Comparison of ENCODE assay signal across 7 cellular contexts in the genomic region with DNA sequence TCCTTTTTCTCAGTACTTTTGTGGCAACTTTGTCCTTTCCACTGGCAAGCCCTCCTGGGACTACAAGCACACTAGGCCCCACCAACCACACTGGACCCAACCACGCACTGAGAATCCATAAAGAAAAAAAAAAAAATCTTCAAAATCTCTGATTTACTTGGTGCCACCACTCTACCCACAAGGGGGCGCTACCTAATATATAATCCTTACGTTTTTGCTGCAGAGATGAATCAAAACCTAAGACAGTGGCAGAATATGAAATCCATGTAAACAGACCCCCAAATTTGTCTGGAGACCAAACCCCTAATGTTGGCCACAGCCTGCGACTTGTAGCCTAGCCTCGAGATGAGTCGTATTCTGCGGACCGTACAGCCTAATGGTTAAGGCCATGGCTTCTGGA.
DNase-seq lines count a peak whose midpoint lies in the region; ATAC-seq and TF ChIP-seq lines count a peak whose summit lies in the region.

No MANE protein-coding gene starts in this region.

- H3K79me2 ChIP-seq in KMS-11 (ENCODE audit: insufficient read depth, low read depth), result no peaks in the 10 kb centered on the region

- H3K4me2 ChIP-seq in KMS-11, result no peak overlapping the region

- H3K27ac ChIP-seq in KMS-11 (no peak overlapping the region), upper lobe of left lung (no peak overlapping the region)

- H2AFZ ChIP-seq in KMS-11 (ENCODE audit: low read depth), result no peak overlapping the region

- H3K27me3 ChIP-seq in KMS-11 (ENCODE audit: insufficient read depth, low read depth) (no peaks in the 10 kb centered on the region), upper lobe of left lung (no peaks in the 10 kb centered on the region)

- H3K36me3 ChIP-seq in KMS-11 (ENCODE audit: insufficient read depth) (no peaks in the 10 kb centered on the region), upper lobe of left lung (no peaks in the 10 kb centered on the region)

- no peaks in the 10 kb centered on the region for H4K20me1 ChIP-seq in KMS-11 (ENCODE audit: insufficient read depth)

- 45 to 63% methylated on average over 1 to 8 of the region's 8 CpGs for WGBS in upper lobe of left lung, 2 donors

- no peak overlapping the region for H3K9ac ChIP-seq in KMS-11

- no peak for TF ChIP-seq EP300 in upper lobe of left lung (IDR thresholded peaks at IDR 0.05)

- peak; percentile 4 for DNase-seq in EL
- peak; percentile 6 to 13 for DNase-seq in activated CD4-positive, alpha-beta T cell treated with anti-CD3 and anti-CD28 coated beads, Interleukin-2, amount 50 U/mL, for 48 hours
- peak; percentile 21 to 47 for DNase-seq in lung microvascular endothelial cell (ENCODE audit: low read depth in 2 of 2)
- no peak for DNase-seq in T1000 (lab: John Stamatoyannopoulos, UW)
- no peak for DNase-seq in upper lobe of left lung

- ATAC-seq in GM18868 (IDR thresholded peaks at IDR 0.05; ENCODE audit: unreplicated experiment) (no peak), upper lobe of left lung (ENCODE audit: low FRiP score in 2 of 2) (no peak)

- TF ChIP-seq CTCF in KMS-11 (conservative IDR thresholded peaks at IDR 0.05; ENCODE audit: low read depth, low read length) (peak; percentile 84), upper lobe of left lung (IDR thresholded peaks at IDR 0.05) (peak in 1 of 6 experiments; percentile 29)

- TF ChIP-seq POLR2A in upper lobe of left lung (IDR thresholded peaks at IDR 0.05), result no peak

- H3K4me1 ChIP-seq in KMS-11 (ENCODE audit: low read depth, poor library complexity, severe bottlenecking) (no peaks in the 10 kb centered on the region), upper lobe of left lung (no peaks in the 10 kb centered on the region)

- no peaks in the 10 kb centered on the region for H3K9me3 ChIP-seq in upper lobe of left lung

- H3K4me3 ChIP-seq in KMS-11 (IDR thresholded peaks at IDR 0.05; ENCODE audit: insufficient read depth, low read depth, low read length) (no peak overlapping the region), upper lobe of left lung (no peak overlapping the region)

Comparison
In these comparisons a context has a peak if more than half of its experiments do, and no peak if none do; other contexts are left out.
1. DNase-seq: peak in EL (single experiment), activated CD4-positive, alpha-beta T cell treated with anti-CD3 and anti-CD28 coated beads, Interleukin-2, amount 50 U/mL, for 48 hours (2 of 2) and lung microvascular endothelial cell (2 of 2); none in T1000 (single experiment) and upper lobe of left lung (0 of 2).